ENCODE assay signal across 2 cellular contexts in genomic region chr2:224990717-224991116, GRCh38.
A peak's percentile ranks its signal among the peaks of the same experiment; 100 is the strongest.
TF ChIP-seq lines count a peak whose summit lies in the region.

No MANE protein-coding gene starts in this region.

TF ChIP-seq in K562, 482 proteins besides CTCF, POLR2A, EP300 and RAD21:
- TF ChIP-seq ZNF449 (CRISPR knock-in tag; IDR thresholded peaks at IDR 0.05) (no peak), TFE3 (CRISPR knock-in tag; IDR thresholded peaks at IDR 0.05) (peak; percentile 84)

TF ChIP-seq in HEK293T, 16 proteins besides CTCF, POLR2A, EP300 and RAD21 (continued from another document):
- TF ChIP-seq CTBP1 (IDR thresholded peaks at IDR 0.05; ENCODE audit: borderline replicate concordance) (no peak), ARNT (IDR thresholded peaks at IDR 0.05) (no peak)
